ENCODE assay signal across 32 cellular contexts in the genomic region with DNA sequence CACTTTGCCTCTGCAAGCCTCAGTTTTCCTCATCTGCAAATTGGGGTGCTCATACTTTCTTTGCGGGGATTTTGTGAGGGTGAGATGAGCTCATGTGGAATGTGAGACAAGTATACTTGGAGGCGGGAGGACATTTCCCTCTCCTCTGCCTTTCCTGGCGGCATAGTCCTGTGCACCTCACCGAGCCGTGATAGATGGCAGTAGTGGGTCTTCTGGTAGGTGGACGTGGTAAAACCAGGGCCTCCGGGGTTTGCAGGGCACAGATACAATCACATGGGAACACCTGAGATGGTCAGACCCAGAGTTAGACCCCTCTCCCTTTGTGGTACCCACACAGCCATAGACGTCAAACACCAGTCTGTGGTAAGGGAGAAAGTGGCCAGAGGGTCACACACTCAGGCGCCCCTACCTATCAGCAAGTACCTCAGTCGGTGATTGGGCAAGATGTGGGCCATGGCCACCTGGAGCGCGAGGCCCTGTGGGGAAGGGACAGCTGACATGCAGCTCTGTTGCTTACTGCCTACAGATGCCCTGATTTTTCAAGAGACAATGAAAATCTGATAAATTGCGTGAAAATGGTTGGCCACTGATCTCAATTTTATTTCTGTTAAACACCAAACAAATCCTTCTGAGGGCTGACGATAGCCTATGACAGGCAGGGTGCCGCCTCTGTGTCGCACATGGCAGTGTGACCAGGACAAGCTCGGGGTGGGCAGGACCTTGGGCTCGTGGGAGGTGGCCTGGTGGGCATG. TPM values are rescaled to one million over a fixed set of nuclear protein-coding genes. Genes with fewer than 3 reads are reported as not detected.
DNase-seq lines count a peak whose midpoint lies in the region; TF ChIP-seq lines count a peak whose summit lies in the region.
"Had no signal": no experiment of that assay in that cellular context is flagged by ENCODE, and none has a peak within 500 bp of the region (broad histone marks: within the 10 kb centered on the region; RNA-seq: fewer than 3 reads in every experiment).

No MANE protein-coding gene starts in this region.

- no peak for TF ChIP-seq POLR2A in spleen (IDR thresholded peaks at IDR 0.05)

- no peaks in the 10 kb centered on the region for H3K9me2 ChIP-seq in Loucy (replicated peaks; ENCODE audit: low read depth, low read length)

- peaks cover 39% of the 10 kb centered on the region for H4K20me1 ChIP-seq in Loucy (ENCODE audit: insufficient read depth, low read length, poor library complexity, severe bottlenecking)

- H3K27me3 ChIP-seq in Caco-2 (replicated peaks; ENCODE audit: control insufficient read depth, insufficient read depth, low read length) (no peaks in the 10 kb centered on the region), Loucy (ENCODE audit: insufficient read depth, low read length, poor library complexity, severe bottlenecking) (no peaks in the 10 kb centered on the region), endodermal cell (ENCODE audit: control insufficient read depth, insufficient read depth, low read length, poor library complexity, severe bottlenecking) (no peaks in the 10 kb centered on the region), spleen (replicated peaks in 1 of 7) (no peaks in the 10 kb centered on the region)
- H3K27me3 ChIP-seq: left lung, transverse colon had no signal

- WGBS in endodermal cell (ENCODE audit: insufficient coverage in 1 of 2, insufficient read length in 1 of 2), 2 experiments, result 92 to 99% methylated on average over 11 to 18 of the region's 18 CpGs
- WGBS in spleen, 5 donors, result 82 to 98% (median 91%) methylated on average over 17 to 18 of the region's 18 CpGs

- TF ChIP-seq CTCF in Caco-2 (IDR thresholded peaks at IDR 0.05; ENCODE audit: insufficient read depth in 1 of 2, low read depth in 1 of 2, low read length in 1 of 2, severe bottlenecking in 1 of 2, unreplicated experiment in 1 of 2), result no peak
- TF ChIP-seq CTCF in Loucy (conservative IDR thresholded peaks at IDR 0.05; ENCODE audit: low read length), result no peak
- peak; percentile 54 for TF ChIP-seq CTCF in endodermal cell (conservative IDR thresholded peaks at IDR 0.05)
- TF ChIP-seq CTCF in spleen (IDR thresholded peaks at IDR 0.05 in 8 of 11, conservative IDR thresholded peaks at IDR 0.05 in 3 of 11), result no peak

- peak overlapping the region; percentile 64 for H3K9ac ChIP-seq in Loucy (ENCODE audit: low read depth, low read length, poor library complexity, severe bottlenecking)
- no peak overlapping the region for H3K9ac ChIP-seq in endodermal cell (ENCODE audit: extremely low read depth, low read length, poor library complexity, severe bottlenecking)

- no TSS peak for BruUV-seq in Caco-2 (replicated peaks; lab: Mats Ljungman, UMichigan)

- peaks cover 100% of the 10 kb centered on the region for H3K79me2 ChIP-seq in Loucy (ENCODE audit: insufficient read depth, low read length)

- H3K27ac ChIP-seq in endodermal cell (ENCODE audit: low read depth, low read length) (no peak overlapping the region), spleen (peak overlapping the region in 2 of 8 donors; percentile 35 to 57)
- H3K27ac ChIP-seq: psoas muscle, transverse colon had no signal

- peaks cover 18% of the 10 kb centered on the region for H3K4me1 Mint-ChIP-seq in Caco-2 (ENCODE audit: low read depth, unreplicated experiment)
- peaks cover 45% of the 10 kb centered on the region for H3K4me1 Mint-ChIP-seq in endodermal cell

- CTCF ChIA-PET in Caco-2 (lab: Charles Lee), result interaction anchor here (0.5 kb wide), 1 partner anchor 50 kb away, joined by 6 read pairs; no protein-coding TSS in a partner anchor

- H3K4me3 Mint-ChIP-seq in Caco-2 (ENCODE audit: unreplicated experiment) (no peak overlapping the region), endodermal cell (no peak overlapping the region)
- H3K4me3 Mint-ChIP-seq: activated naive CD8-positive, alpha-beta T cell treated with anti-CD3 and anti-CD28 coated beads, Interleukin-2, amount 10 ng/mL, durations not matched to agents 7 days and 5 days; CD4-positive, alpha-beta T cell had no signal

- H3K9me3 Mint-ChIP-seq in Caco-2 (ENCODE audit: unreplicated experiment) (no peaks in the 10 kb centered on the region), endodermal cell (no peaks in the 10 kb centered on the region)
- H3K9me3 Mint-ChIP-seq: activated naive CD8-positive, alpha-beta T cell treated with anti-CD3 and anti-CD28 coated beads, Interleukin-2, amount 10 ng/mL, durations not matched to agents 7 days and 5 days; CD4-positive, alpha-beta T cell had no signal

- no peak overlapping the region for H3K4me3 ChIP-seq in Caco-2 (ENCODE audit: low read depth, low read length)
- peak overlapping the region; percentile 60 for H3K4me3 ChIP-seq in Loucy (ENCODE audit: low read length, poor library complexity, severe bottlenecking)
- H3K4me3 ChIP-seq in endodermal cell (ENCODE audit: low read length), result no peak overlapping the region
- H3K4me3 ChIP-seq in spleen, result no peak overlapping the region
- H3K4me3 ChIP-seq: GM12878, left lung, psoas muscle, transverse colon had no signal

- H2AFZ ChIP-seq in Loucy (ENCODE audit: low read length), result no peak overlapping the region

- DNase-seq in Caco-2, result no peak
- DNase-seq in endodermal cell, result peak; percentile 70
- peak; percentile 55 for DNase-seq in spleen
- DNase-seq in T1000 (lab: John Stamatoyannopoulos, UW), result no peak
- no peak for DNase-seq in anterior cingulate cortex (lab: John Stamatoyannopoulos, UW)
- no peak for DNase-seq in DMS 273 (lab: John Stamatoyannopoulos, UW; ENCODE audit: unreplicated experiment)
- DNase-seq: activated CD4-positive, alpha-beta T cell treated with anti-CD3 and anti-CD28 coated beads, Interleukin-2, amount 50 U/mL, for 48 hours; activated gamma-delta T cell treated with Interleukin-2 at 50 U/mL for 16 hours; activated naive CD8-positive, alpha-beta T cell treated with anti-CD3 and anti-CD28 coated beads, Interleukin-2, amount 10 ng/mL, durations not matched to agents 7 days and 5 days; activated T-cell treated with anti-CD3 and anti-CD28 coated beads, Interleukin-2, amount 50 U/mL, for 48 hours; CD4-positive, alpha-beta T cell; cortex of kidney; DMS 273 treated with DMSO at 0.1 percent for 48 hours; effector memory CD4-positive, alpha-beta T cell; glutamatergic neuron; HCEC 1CT; islet precursor cell; KBM-7; left lung; NCI-H1092 treated with DMSO at 0.1 percent for 48 hours; NCI-H1694 treated with DMSO at 0.1 percent for 48 hours; NCI-H446 treated with DMSO at 0.1 percent for 48 hours; NCI-H82; nucleus accumbens; psoas muscle; RPMI8226; stimulated activated CD4-positive, alpha-beta T cell treated with anti-CD3 and anti-CD28 coated beads, Interleukin-15, amount 100 ng/mL, for 24 hours; stimulated activated CD4-positive, alpha-beta T cell treated with anti-CD3 and anti-CD28 coated beads, Interleukin-4, amount 100 ng/mL, for 4 hours; T-helper 1 cell; transverse colon had no signal

- H3K9me3 ChIP-seq in Caco-2 (no peaks in the 10 kb centered on the region), Loucy (ENCODE audit: insufficient read depth, low read depth, low read length) (no peaks in the 10 kb centered on the region), endodermal cell (ENCODE audit: control insufficient read depth, low read length) (no peaks in the 10 kb centered on the region), spleen (no peaks in the 10 kb centered on the region)
- H3K9me3 ChIP-seq: left lung, psoas muscle, transverse colon had no signal

- no peaks in the 10 kb centered on the region for H3F3A ChIP-seq in Loucy (ENCODE audit: low read depth)

- no peaks in the 10 kb centered on the region for H3K27me3 Mint-ChIP-seq in Caco-2 (ENCODE audit: insufficient read depth, unreplicated experiment)
- no peaks in the 10 kb centered on the region for H3K27me3 Mint-ChIP-seq in endodermal cell (ENCODE audit: insufficient read depth)
- H3K27me3 Mint-ChIP-seq: activated naive CD8-positive, alpha-beta T cell treated with anti-CD3 and anti-CD28 coated beads, Interleukin-2, amount 10 ng/mL, durations not matched to agents 7 days and 5 days; CD4-positive, alpha-beta T cell had no signal

- H3K27ac Mint-ChIP-seq in Caco-2 (ENCODE audit: unreplicated experiment) (peak overlapping the region; percentile 63), endodermal cell (peak overlapping the region; percentile 54)
- H3K27ac Mint-ChIP-seq: activated naive CD8-positive, alpha-beta T cell treated with anti-CD3 and anti-CD28 coated beads, Interleukin-2, amount 10 ng/mL, durations not matched to agents 7 days and 5 days; CD4-positive, alpha-beta T cell had no signal

- POLR2A ChIA-PET in Caco-2 (lab: Charles Lee), result no interaction called here

- no peaks in the 10 kb centered on the region; the same call in 1 of the 2 replicates for H3K36me3 ChIP-seq in Caco-2 (ENCODE audit: control insufficient read depth, insufficient read depth, low read length)
- peaks cover 7% of the 10 kb centered on the region; the same call in 1 of the 2 replicates for H3K36me3 ChIP-seq in Loucy (ENCODE audit: insufficient read depth, low read length)
- H3K36me3 ChIP-seq in endodermal cell (ENCODE audit: control insufficient read depth, insufficient read depth, low read length), result peaks cover 32% of the 10 kb centered on the region
- peaks cover 0 to 47% (median 3%) of the 10 kb centered on the region in 6 donors for H3K36me3 ChIP-seq in spleen
- H3K36me3 ChIP-seq: transverse colon had no signal

- peak overlapping the region; percentile 81 for H3K4me2 ChIP-seq in Loucy (ENCODE audit: low read depth, low read length, poor library complexity, severe bottlenecking)

- peaks cover 8% of the 10 kb centered on the region for H3K4me1 ChIP-seq in Caco-2
- H3K4me1 ChIP-seq in Loucy (ENCODE audit: insufficient read depth, low read length, poor library complexity, severe bottlenecking), result peaks cover 67% of the 10 kb centered on the region
- H3K4me1 ChIP-seq in endodermal cell (ENCODE audit: control insufficient read depth, insufficient read depth, low read length), result peaks cover 26% of the 10 kb centered on the region
- peaks cover 20 to 98% (median 77%) of the 10 kb centered on the region in 6 donors for H3K4me1 ChIP-seq in spleen

- H3K36me3 Mint-ChIP-seq in Caco-2 (ENCODE audit: insufficient read depth, unreplicated experiment) (peaks cover 50% of the 10 kb centered on the region), endodermal cell (ENCODE audit: low read depth) (peaks cover 15% of the 10 kb centered on the region)

- intact Hi-C loops in Caco-2 (cut with micrococcal nuclease; ENCODE audit: unreplicated experiment), result no loop called here
- intact Hi-C loops in spleen (cut with DNase I; ENCODE audit: low total_unique reads), result no loop called here

RNA-seq across cellular contexts. Expression of gene ERGIC1, which starts 9.9 kb away (rescaled TPM):
- total RNA-seq in Caco-2 (2022), result 152 and 161 TPM in 2 replicates
- 10 to 100 TPM; 81.9 to 94.8 TPM for total RNA-seq in endodermal cell
- polyA plus RNA-seq in endodermal cell (2013, experiment 1 of 2), result 79.3 TPM
- polyA plus RNA-seq in endodermal cell (2013, experiment 2 of 2), result 73.2 TPM
- total RNA-seq in spleen, result 100 to 1,000 TPM in 6 of 7 donors, 10 to 100 TPM in 1; 96.6 to 166 (median 143) TPM
- polyA plus RNA-seq in spleen, result 10 to 100 TPM; 36.9 to 84.6 (median 46.8) TPM

Comparison
In these comparisons a context has a peak if more than half of its experiments do, and no peak if none do; other contexts are left out.
1. DNase-seq: peak in endodermal cell (single experiment) and spleen (single experiment); none in Caco-2 (0 of 2), T1000 (single experiment), anterior cingulate cortex (0 of 58) and DMS 273 (single experiment).